In the genomic region with DNA sequence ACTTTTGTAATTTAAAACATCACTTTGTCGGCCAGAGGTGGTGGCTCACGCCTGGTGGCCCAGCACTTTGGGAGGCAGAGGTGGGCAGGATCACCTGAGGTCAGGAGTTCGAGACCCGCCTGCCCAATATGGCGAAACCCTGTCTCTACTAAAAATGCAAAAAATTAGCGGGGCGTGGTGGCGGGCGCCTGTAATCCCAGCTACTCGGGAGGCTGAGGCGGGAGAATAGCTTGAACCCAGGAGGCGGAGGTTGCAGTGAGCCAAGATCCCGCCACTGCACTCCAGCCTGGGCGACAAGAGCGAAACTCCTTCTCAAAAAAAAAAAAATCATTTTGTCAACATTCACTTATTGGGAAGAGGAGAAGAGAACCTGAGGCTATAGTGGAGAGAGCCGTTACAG, we compare ENCODE assay signal across 8 cellular contexts. TPM values are rescaled to one million over a fixed set of nuclear protein-coding genes. Genes with fewer than 3 reads are reported as not detected.
DNase-seq lines count a peak whose midpoint lies in the region; ATAC-seq and TF ChIP-seq lines count a peak whose summit lies in the region.
"Not testable (repeated sequence)": the region's sequence is repeated elsewhere in the genome, so short reads cannot be mapped to it uniquely, and the experiment has no call there.

No MANE protein-coding gene starts in this region.

- not testable (repeated sequence) for H3K4me1 ChIP-seq in ES-I3 (ENCODE audit: insufficient read depth, low read length); aorta (ENCODE audit: control insufficient read depth in 1 of 2, insufficient read depth in 2 of 2, low read length in 2 of 2)
- peaks cover 21% of the 10 kb centered on the region for H3K4me1 ChIP-seq in OCI-LY1 (ENCODE audit: insufficient read depth, low read length, severe bottlenecking)
- H3K4me1 ChIP-seq in gastroesophageal sphincter: peaks cover 0 to 34% (median 5%) of the 10 kb centered on the region in 3 donors
- H3K4me1 ChIP-seq in gastrocnemius medialis: peaks cover 15 to 27% of the 10 kb centered on the region in 2 donors

- in situ Hi-C loops in gastrocnemius medialis (cut with MboI; ENCODE audit: low sequenced_read_pairs in 4 of 4): not testable (repeated sequence)

- not testable (repeated sequence) for H3K27me3 Mint-ChIP-seq in activated T-cell treated with anti-CD3 and anti-CD28 coated beads, Interleukin-2, amount 50 U/mL, for 24 hours; mesothelial cell of epicardium (ENCODE audit: low read depth)

- not testable (repeated sequence) for TF ChIP-seq EP300 in gastroesophageal sphincter (IDR thresholded peaks at IDR 0.05)

- not testable (repeated sequence) for H3K9me3 ChIP-seq in ES-I3 (ENCODE audit: control insufficient read depth, insufficient read depth, low read length); OCI-LY1 (ENCODE audit: low read length); gastroesophageal sphincter; gastrocnemius medialis; aorta (ENCODE audit: control insufficient read depth, low read length)

- peak overlapping the region; percentile 95 for H3K27ac Mint-ChIP-seq in activated T-cell treated with anti-CD3 and anti-CD28 coated beads, Interleukin-2, amount 50 U/mL, for 24 hours
- H3K27ac Mint-ChIP-seq in mesothelial cell of epicardium: peak overlapping the region; percentile 96

- H3K36me3 ChIP-seq in ES-I3 (ENCODE audit: insufficient read depth, low read length); OCI-LY1 (ENCODE audit: insufficient read depth, low read length); gastroesophageal sphincter; gastrocnemius medialis; aorta (ENCODE audit: control insufficient read depth in 1 of 2, insufficient read depth in 2 of 2, low read length in 1 of 2): not testable (repeated sequence)

- not testable (repeated sequence) for H3K9me3 Mint-ChIP-seq in activated T-cell treated with anti-CD3 and anti-CD28 coated beads, Interleukin-2, amount 50 U/mL, for 24 hours; mesothelial cell of epicardium

- H2AFZ ChIP-seq in OCI-LY1 (ENCODE audit: low read length): peak overlapping the region; percentile 89; the same call in 1 of the 2 replicates

- intact Hi-C loops in gastrocnemius medialis (cut with DNase I; ENCODE audit: low total_unique reads): loop anchor here (1.0 to 10.0 kb wide), 4 partner anchors 37 to 155 kb away; a partner anchor contains a TSS
- intact Hi-C loops in aorta (cut with DNase I): not testable (repeated sequence)

- WGBS in gastroesophageal sphincter (ENCODE audit: low coverage in 1 of 2), 2 donors: 0 to 70% methylated on average over 1 to 13 of the region's 16 CpGs
- WGBS in aorta, 2 donors: 79 to 80% methylated on average over 16 of the region's 16 CpGs

- H3K9ac ChIP-seq in ES-I3 (ENCODE audit: low read depth, low read length): peak overlapping the region; percentile 89; the same call in 1 of the 2 replicates
- H3K9ac ChIP-seq in OCI-LY1 (ENCODE audit: low read length): peak overlapping the region; percentile 96; the same call in 1 of the 2 replicates

- not testable (repeated sequence) for TF ChIP-seq CTCF in OCI-LY1 (IDR thresholded peaks at IDR 0.05; ENCODE audit: low read length); gastroesophageal sphincter (IDR thresholded peaks at IDR 0.05); mesothelial cell of epicardium (IDR thresholded peaks at IDR 0.05; ENCODE audit: unreplicated experiment); gastrocnemius medialis (IDR thresholded peaks at IDR 0.05 in 4 of 5, conservative IDR thresholded peaks at IDR 0.05 in 1 of 5)

- H3K36me3 Mint-ChIP-seq in activated T-cell treated with anti-CD3 and anti-CD28 coated beads, Interleukin-2, amount 50 U/mL, for 24 hours (ENCODE audit: low read depth): peaks cover 38% of the 10 kb centered on the region
- not testable (repeated sequence) for H3K36me3 Mint-ChIP-seq in mesothelial cell of epicardium

- not testable (repeated sequence) for TF ChIP-seq POLR2A in gastroesophageal sphincter (IDR thresholded peaks at IDR 0.05); gastrocnemius medialis (IDR thresholded peaks at IDR 0.05)

- H3K4me1 Mint-ChIP-seq in activated T-cell treated with anti-CD3 and anti-CD28 coated beads, Interleukin-2, amount 50 U/mL, for 24 hours (ENCODE audit: low read depth): peaks cover 46% of the 10 kb centered on the region
- H3K4me1 Mint-ChIP-seq in mesothelial cell of epicardium: peaks cover 18% of the 10 kb centered on the region

- H3K79me2 ChIP-seq in OCI-LY1 (ENCODE audit: insufficient read depth, low read length): peaks cover 17% of the 10 kb centered on the region

- H3K4me3 ChIP-seq in OCI-LY1 (ENCODE audit: low read depth, low read length, poor library complexity, severe bottlenecking) (peak overlapping the region; percentile 86), gastroesophageal sphincter (peak overlapping the region; percentile 93 to 99), gastrocnemius medialis (peak overlapping the region; percentile 82 to 96 (median 88)), aorta (ENCODE audit: low read length in 2 of 2) (peak overlapping the region; percentile 74 to 78)

- H4K20me1 ChIP-seq in OCI-LY1 (ENCODE audit: insufficient read depth, low read length): not testable (repeated sequence)

- peak overlapping the region; percentile 90 for H3K4me3 Mint-ChIP-seq in activated T-cell treated with anti-CD3 and anti-CD28 coated beads, Interleukin-2, amount 50 U/mL, for 24 hours
- H3K4me3 Mint-ChIP-seq in mesothelial cell of epicardium: peak overlapping the region; percentile 91

- not testable (repeated sequence) for ATAC-seq in gastroesophageal sphincter; gastrocnemius medialis; aorta (ENCODE audit: low FRiP score)

- peak overlapping the region; percentile 84 for H3K4me2 ChIP-seq in OCI-LY1 (ENCODE audit: low read length)

- not testable (repeated sequence) for H3K27ac ChIP-seq in OCI-LY1 (ENCODE audit: low read depth, low read length, poor library complexity, severe bottlenecking)
- H3K27ac ChIP-seq in caudate nucleus (ENCODE audit: low read depth, low read length) (peak overlapping the region; percentile 76), gastroesophageal sphincter (peak overlapping the region; percentile 62 to 94 (median 89)), gastrocnemius medialis (peak overlapping the region; percentile 85 to 96 (median 93)), aorta (ENCODE audit: low read depth in 1 of 2, low read length in 2 of 2) (peak overlapping the region; percentile 29 to 66)

- H3K9me2 ChIP-seq in OCI-LY1 (ENCODE audit: low read depth, low read length): not testable (repeated sequence)

- H3K27me3 ChIP-seq in OCI-LY1 (ENCODE audit: insufficient read depth, low read length); gastroesophageal sphincter; gastrocnemius medialis; aorta (ENCODE audit: control insufficient read depth in 1 of 2, insufficient read depth in 2 of 2, low read length in 1 of 2): not testable (repeated sequence)

- not testable (repeated sequence) for DNase-seq in activated T-cell treated with anti-CD3 and anti-CD28 coated beads, Interleukin-2, amount 50 U/mL, for 24 hours; caudate nucleus (lab: John Stamatoyannopoulos, UW); mesothelial cell of epicardium (ENCODE audit: low spot score in 2 of 2, unreplicated experiment in 2 of 2); gastrocnemius medialis; aorta

- H3F3A ChIP-seq in OCI-LY1 (ENCODE audit: insufficient read depth, low read length): not testable (repeated sequence)

RNA-seq across cellular contexts. Expression of a gene that starts 0.9 kb away (rescaled TPM):
- total RNA-seq in gastroesophageal sphincter: 10 to 100 TPM; 14.5 to 28.6 (median 26.5) TPM
- 41.7 to 43.8 TPM (median 42.8 TPM) in 3 replicates for total RNA-seq in mesothelial cell of epicardium
- total RNA-seq in gastrocnemius medialis: 10 to 100 TPM in 3 of 4 donors, 1 to 10 TPM in 1; 8.8 to 11.2 (median 10.4) TPM
- total RNA-seq in aorta: 10 to 100 TPM; 28.6 to 28.9 TPM
- 1 to 10 TPM; 2.1 to 6.6 TPM for polyA plus RNA-seq in aorta

RNA-seq across cellular contexts. Expression of a gene that starts 37.8 kb away (rescaled TPM):
- total RNA-seq in gastroesophageal sphincter (10 to 100 TPM; 20.2 to 24.9 (median 22.3) TPM), mesothelial cell of epicardium (20.0 to 21.1 TPM (median 20.8 TPM) in 3 replicates), gastrocnemius medialis (10 to 100 TPM; 23.0 to 28.9 (median 26.7) TPM), aorta (10 to 100 TPM; 18.5 to 19.0 TPM)
- 1 to 10 TPM; 3.9 to 7.6 TPM for polyA plus RNA-seq in aorta
